7 cellular contexts compared by ENCODE assay signal in the genomic region with DNA sequence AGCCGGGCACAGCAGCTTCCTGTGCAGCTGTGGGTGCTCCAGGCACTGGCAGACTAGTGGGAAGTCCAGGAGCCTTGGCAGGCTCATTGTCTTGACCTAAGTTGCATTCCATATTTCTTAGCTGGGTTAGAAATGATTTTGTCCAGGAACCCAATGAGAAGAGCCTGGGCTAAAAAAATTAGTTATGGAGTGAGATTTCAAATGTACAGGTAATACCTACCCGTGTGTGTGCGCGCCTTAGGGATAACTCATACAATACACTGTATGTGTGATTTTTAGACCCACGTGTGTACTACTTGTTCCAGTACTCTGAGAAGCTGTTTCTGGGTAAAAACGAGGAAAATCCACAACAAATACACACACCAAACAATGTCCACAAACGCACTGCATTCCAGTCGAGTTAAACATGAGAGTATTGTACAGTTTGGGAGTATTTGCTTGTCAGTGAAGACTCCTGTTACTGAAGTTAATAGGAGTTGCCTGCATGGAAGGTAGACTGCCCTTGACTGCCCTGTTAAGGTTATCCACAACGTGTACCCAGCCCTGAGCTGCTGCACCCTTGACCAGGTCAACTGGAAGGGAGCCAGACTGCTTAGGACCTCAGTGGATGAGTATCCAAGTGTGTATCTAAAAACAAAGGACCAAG. TPM values are rescaled to one million over a fixed set of nuclear protein-coding genes. Genes with fewer than 3 reads are reported as not detected.
DNase-seq lines count a peak whose midpoint lies in the region; ATAC-seq and TF ChIP-seq lines count a peak whose summit lies in the region.

No MANE protein-coding gene starts in this region.

- DNase-seq in HL-60 (ENCODE audit: low read depth in 1 of 2, low spot score in 1 of 2) (no peak), iris pigment epithelial cell (ENCODE audit: low read depth) (peak; percentile 20), NCI-H345 (lab: John Stamatoyannopoulos, UW) (no peak), RKO (ENCODE audit: low spot score) (no peak)
- DNase-seq in stimulated activated naive B cell treated with anti-CD40 and anti-IgM and Interleukin-4, amounts not matched to agents 10 μg/mL and 1 μg/mL and 100 μg/mL, for 72 hours = no peak

- peak overlapping the region; percentile 83 for H3K4me3 Mint-ChIP-seq in activated T-helper 17 cell treated with anti-CD3 and anti-CD28 coated beads, Interleukin-2, amount 50 U/mL, for 72 hours
- peak overlapping the region; percentile 97 to 99 for H3K4me3 Mint-ChIP-seq in stimulated activated naive B cell treated with anti-CD40 and anti-IgM and Interleukin-4, amounts not matched to agents 10 μg/mL and 1 μg/mL and 100 μg/mL, for 72 hours

- no peak for TF ChIP-seq CTCF in HL-60 (IDR thresholded peaks at IDR 0.05; ENCODE audit: insufficient read depth, low read length)

- H3K36me3 Mint-ChIP-seq in activated T-helper 17 cell treated with anti-CD3 and anti-CD28 coated beads, Interleukin-2, amount 50 U/mL, for 72 hours (ENCODE audit: low read depth) = peaks cover 26% of the 10 kb centered on the region
- peaks cover 4 to 15% of the 10 kb centered on the region in 2 donors for H3K36me3 Mint-ChIP-seq in stimulated activated naive B cell treated with anti-CD40 and anti-IgM and Interleukin-4, amounts not matched to agents 10 μg/mL and 1 μg/mL and 100 μg/mL, for 72 hours

- H3K27ac ChIP-seq in HL-60 (replicated peaks) = no peak overlapping the region

- no peak for ATAC-seq in activated T-helper 17 cell treated with anti-CD3 and anti-CD28 coated beads, Interleukin-2, amount 50 U/mL, for 72 hours (replicated peaks)
- ATAC-seq in stimulated activated naive B cell treated with anti-CD40 and anti-IgM and Interleukin-4, amounts not matched to agents 10 μg/mL and 1 μg/mL and 100 μg/mL, for 72 hours (replicated peaks) = no peak
- ATAC-seq in HG02973 (IDR thresholded peaks at IDR 0.05; ENCODE audit: unreplicated experiment) = no peak

- H3K4me1 Mint-ChIP-seq in activated T-helper 17 cell treated with anti-CD3 and anti-CD28 coated beads, Interleukin-2, amount 50 U/mL, for 72 hours = peaks cover 33% of the 10 kb centered on the region
- peaks cover 18 to 23% of the 10 kb centered on the region in 2 donors for H3K4me1 Mint-ChIP-seq in stimulated activated naive B cell treated with anti-CD40 and anti-IgM and Interleukin-4, amounts not matched to agents 10 μg/mL and 1 μg/mL and 100 μg/mL, for 72 hours

- H3K4me3 ChIP-seq in HL-60 (replicated peaks; ENCODE audit: insufficient read depth, low read length) = peak overlapping the region; percentile 93

- H3K27me3 ChIP-seq in HL-60 (ENCODE audit: insufficient read depth, poor library complexity, severe bottlenecking) = no peaks in the 10 kb centered on the region

- H3K27ac Mint-ChIP-seq in activated T-helper 17 cell treated with anti-CD3 and anti-CD28 coated beads, Interleukin-2, amount 50 U/mL, for 72 hours = peak overlapping the region; percentile 85
- H3K27ac Mint-ChIP-seq in stimulated activated naive B cell treated with anti-CD40 and anti-IgM and Interleukin-4, amounts not matched to agents 10 μg/mL and 1 μg/mL and 100 μg/mL, for 72 hours = peak overlapping the region; percentile 95

- H3K27me3 Mint-ChIP-seq in activated T-helper 17 cell treated with anti-CD3 and anti-CD28 coated beads, Interleukin-2, amount 50 U/mL, for 72 hours = no peaks in the 10 kb centered on the region
- no peaks in the 10 kb centered on the region for H3K27me3 Mint-ChIP-seq in stimulated activated naive B cell treated with anti-CD40 and anti-IgM and Interleukin-4, amounts not matched to agents 10 μg/mL and 1 μg/mL and 100 μg/mL, for 72 hours

- H3K9me3 Mint-ChIP-seq in activated T-helper 17 cell treated with anti-CD3 and anti-CD28 coated beads, Interleukin-2, amount 50 U/mL, for 72 hours = no peaks in the 10 kb centered on the region
- H3K9me3 Mint-ChIP-seq in stimulated activated naive B cell treated with anti-CD40 and anti-IgM and Interleukin-4, amounts not matched to agents 10 μg/mL and 1 μg/mL and 100 μg/mL, for 72 hours = no peaks in the 10 kb centered on the region

RNA-seq across cellular contexts. Expression of a gene that starts 1.4 kb away (rescaled TPM):
- 1 to 10 TPM; 5.7 to 9.2 TPM for total RNA-seq in activated T-helper 17 cell treated with anti-CD3 and anti-CD28 coated beads, Interleukin-2, amount 50 U/mL, for 72 hours

RNA-seq across cellular contexts. Expression of a gene that starts 56.8 kb away (rescaled TPM):
- 1 to 10 TPM; 3.1 to 3.7 TPM for total RNA-seq in activated T-helper 17 cell treated with anti-CD3 and anti-CD28 coated beads, Interleukin-2, amount 50 U/mL, for 72 hours
